Comparison of ENCODE assay signal across 8 cellular contexts in the genomic region with DNA sequence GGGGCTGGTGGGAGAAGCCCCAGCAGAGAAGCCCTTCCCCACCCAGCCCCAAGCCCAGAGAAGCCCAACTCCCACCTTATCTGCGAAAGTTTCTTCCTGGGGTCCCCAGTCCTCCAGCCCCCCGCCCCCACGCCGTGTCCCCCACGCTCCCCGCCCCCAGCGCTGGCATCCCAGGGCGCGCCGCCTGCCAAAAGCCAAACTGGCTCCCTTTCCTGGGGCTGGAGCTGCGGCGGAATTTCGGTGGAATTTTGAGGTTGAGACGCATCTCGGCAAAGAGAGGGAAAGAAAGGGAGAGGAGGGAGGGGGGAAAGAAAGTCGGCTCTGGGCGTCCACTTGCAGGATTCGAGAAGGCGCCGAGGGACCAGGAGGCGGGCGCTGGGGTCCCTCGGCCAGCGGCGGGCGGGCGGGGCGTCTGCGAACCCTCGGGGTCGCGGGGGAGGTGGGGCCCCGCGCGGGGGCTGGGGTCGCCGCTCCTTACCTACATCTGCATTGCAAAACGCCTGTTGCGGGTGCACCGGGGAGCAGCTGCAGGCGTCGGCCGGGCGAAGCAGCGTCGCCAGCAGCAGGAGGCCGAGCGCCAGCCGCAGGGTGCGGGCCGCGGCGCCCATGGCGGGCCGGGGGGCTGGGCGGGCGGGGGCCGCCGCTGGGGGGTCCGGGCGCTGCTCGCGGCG. TPM values are rescaled to one million over a fixed set of nuclear protein-coding genes. Genes with fewer than 3 reads are reported as not detected.
DNase-seq lines count a peak whose midpoint lies in the region; ATAC-seq, FAIRE-seq and TF ChIP-seq lines count a peak whose summit lies in the region.

No MANE protein-coding gene starts in this region.

- peaks cover 49% of the 10 kb centered on the region for H3K79me2 ChIP-seq in neural progenitor cell (ENCODE audit: low read depth)

- peaks cover 35 to 77% (median 41%) of the 10 kb centered on the region in 3 donors for H3K4me1 ChIP-seq in esophagus squamous epithelium
- H3K4me1 ChIP-seq in neural progenitor cell, result peaks cover 25% of the 10 kb centered on the region

- H3K27ac ChIP-seq in esophagus squamous epithelium (peak overlapping the region; percentile 85 to 97 (median 94)), neural progenitor cell (no peak overlapping the region)

- H3K27me3 ChIP-seq in esophagus squamous epithelium (peaks cover 0 to 49% (median 0%) of the 10 kb centered on the region in 4 donors), neural progenitor cell (no peaks in the 10 kb centered on the region)

- peak overlapping the region; percentile 42 for H3K9ac ChIP-seq in neural progenitor cell

- peaks cover 2% of the 10 kb centered on the region for H3K27me3 Mint-ChIP-seq in neural progenitor cell (ENCODE audit: insufficient read depth, low read depth)

- H3K27ac Mint-ChIP-seq in neural progenitor cell, result no peak overlapping the region

- no peak overlapping the region for H2AFZ ChIP-seq in neural progenitor cell (replicated peaks)

- ATAC-seq in HG03108 (IDR thresholded peaks at IDR 0.05; ENCODE audit: unreplicated experiment) (no peak), GM19463 (IDR thresholded peaks at IDR 0.05; ENCODE audit: unreplicated experiment) (no peak)

- FAIRE-seq in GM12891 (lab: Jason Lieb, UNC), result no peak

- TF ChIP-seq CTCF in esophagus squamous epithelium (IDR thresholded peaks at IDR 0.05) (no peak), neural progenitor cell (IDR thresholded peaks at IDR 0.05) (no peak)

- H3K36me3 ChIP-seq in esophagus squamous epithelium (no peaks in the 10 kb centered on the region), neural progenitor cell (no peaks in the 10 kb centered on the region)

- H3K4me1 Mint-ChIP-seq in neural progenitor cell, result peaks cover 45% of the 10 kb centered on the region

- H3K4me2 ChIP-seq in neural progenitor cell, result peak overlapping the region; percentile 100

- H3K4me3 ChIP-seq in esophagus squamous epithelium, result peak overlapping the region; percentile 46 to 78 (median 68)
- H3K4me3 ChIP-seq in neural progenitor cell, result peak overlapping the region; percentile 91

- intact Hi-C loops in esophagus squamous epithelium (cut with DNase I), result no loop called here

- no peak for TF ChIP-seq POLR2A in GM12891 (IDR thresholded peaks at IDR 0.05; ENCODE audit: low read depth, low read length)
- TF ChIP-seq POLR2A in esophagus squamous epithelium (IDR thresholded peaks at IDR 0.05), result no peak

- H3K9me3 ChIP-seq in esophagus squamous epithelium (no peaks in the 10 kb centered on the region), neural progenitor cell (ENCODE audit: low read depth) (no peaks in the 10 kb centered on the region)

- H3K9me3 Mint-ChIP-seq in neural progenitor cell, result no peaks in the 10 kb centered on the region

- DNase-seq in GM12891 (ENCODE audit: insufficient read length, low spot score) (peak; percentile 52), RPMI7951 (ENCODE audit: low read depth) (peak; percentile 38), esophagus squamous epithelium (lab: John Stamatoyannopoulos, UW) (no peak), neural progenitor cell (ENCODE audit: low spot score) (peak; percentile 79), epidermal melanocyte (ENCODE audit: insufficient read length, low spot score) (no peak), pons (ENCODE audit: low spot score) (no peak)

- peaks cover 4% of the 10 kb centered on the region for H3F3A ChIP-seq in neural progenitor cell (ENCODE audit: low read depth)

- no peaks in the 10 kb centered on the region for H3K36me3 Mint-ChIP-seq in neural progenitor cell

- no CpG with 5 or more reads among the region's 64 CpGs for WGBS in esophagus squamous epithelium, 2 donors

- H4K20me1 ChIP-seq in neural progenitor cell (ENCODE audit: low read depth), result peaks cover 44% of the 10 kb centered on the region

- H3K4me3 Mint-ChIP-seq in neural progenitor cell, result peak overlapping the region; percentile 87

TF ChIP-seq in GM12891, 5 proteins besides CTCF, POLR2A, EP300 and RAD21:
- TF ChIP-seq TAF1 (IDR thresholded peaks at IDR 0.05; ENCODE audit: low read depth, low read length) (no peak), POU2F2 (IDR thresholded peaks at IDR 0.05; ENCODE audit: low read depth, low read length) (no peak), POLR2AphosphoS5 (IDR thresholded peaks at IDR 0.05; ENCODE audit: low read depth, low read length) (no peak), PAX5 (IDR thresholded peaks at IDR 0.05; ENCODE audit: insufficient read depth, low read length, severe bottlenecking) (no peak)

RNA-seq across cellular contexts. Expression of gene TIMP2, which starts 0.6 kb away (rescaled TPM):
- polyA plus RNA-seq in GM12891 (2012; ENCODE audit: low read depth, missing spikeins), result 0.04 TPM
- total RNA-seq in RPMI7951 (2014; rRNA removed; shearing (Covaris generic)), result 115 and 147 TPM in 2 replicates
- total RNA-seq in esophagus squamous epithelium, result 100 to 1,000 TPM in 1 of 4 donors, 10 to 100 TPM in 2, 1 to 10 TPM in 1; 6.1 to 154 (median 28.2) TPM
- total RNA-seq in neural progenitor cell (ENCODE audit: low replicate concordance), result 19.8 and 22.3 TPM in 2 replicates

RNA-seq across cellular contexts. Expression of gene CEP295NL, which starts 21.6 kb away (rescaled TPM):
- not detected for polyA plus RNA-seq in GM12891 (2012; ENCODE audit: low read depth, missing spikeins)
- total RNA-seq in RPMI7951 (2014; rRNA removed; shearing (Covaris generic)), result 0.49 TPM in 1 of 2 replicates, not detected in the other
- total RNA-seq in esophagus squamous epithelium (1 to 10 TPM in 2 of 4 donors, under 1 TPM in 2; 0.42 to 6.9 (median 1.1) TPM), neural progenitor cell (ENCODE audit: low replicate concordance) (0.28 and 0.39 TPM in 2 replicates)

RNA-seq across cellular contexts. Expression of gene LGALS3BP, which starts 55.1 kb away (rescaled TPM):
- 7.1 TPM for polyA plus RNA-seq in GM12891 (2012; ENCODE audit: low read depth, missing spikeins)
- total RNA-seq in RPMI7951 (2014; rRNA removed; shearing (Covaris generic)), result 524 and 575 TPM in 2 replicates
- total RNA-seq in esophagus squamous epithelium (100 to 1,000 TPM; 172 to 414 (median 262) TPM), neural progenitor cell (ENCODE audit: low replicate concordance) (17.5 and 64.3 TPM in 2 replicates)

Comparison
In these comparisons a context has a peak if more than half of its experiments do, and no peak if none do; other contexts are left out.
1. DNase-seq: peak in GM12891 (single experiment), RPMI7951 (single experiment) and neural progenitor cell (single experiment); none in esophagus squamous epithelium (single experiment), epidermal melanocyte (single experiment) and pons (single experiment).